8 cellular contexts compared by ENCODE assay signal in genomic region chr11:130145975-130146776, GRCh38. TPM values are rescaled to one million over a fixed set of nuclear protein-coding genes. Genes with fewer than 3 reads are reported as not detected.
DNase-seq lines count a peak whose midpoint lies in the region; ATAC-seq and FAIRE-seq lines count a peak whose summit lies in the region.

No MANE protein-coding gene starts in this region.

- H3K27me3 ChIP-seq in MG63 (no peaks in the 10 kb centered on the region), mucosa of stomach (ENCODE audit: control insufficient read depth, insufficient read depth, low read length) (no peaks in the 10 kb centered on the region)

- H3K9me3 ChIP-seq in MG63 (no peaks in the 10 kb centered on the region), mucosa of stomach (ENCODE audit: control insufficient read depth, low read length) (no peaks in the 10 kb centered on the region)

- peak overlapping the region; percentile 67 to 91 for H3K27ac Mint-ChIP-seq in effector memory CD8-positive, alpha-beta T cell

- peak; percentile 66 for ATAC-seq in effector memory CD8-positive, alpha-beta T cell (replicated peaks)
- ATAC-seq in HG02763 (IDR thresholded peaks at IDR 0.05; ENCODE audit: unreplicated experiment) (no peak), GM21515 (IDR thresholded peaks at IDR 0.05; ENCODE audit: unreplicated experiment) (no peak), GM18520 (IDR thresholded peaks at IDR 0.05; ENCODE audit: unreplicated experiment) (no peak)

- peaks cover 0 to 3% of the 10 kb centered on the region in 2 donors for H3K27me3 Mint-ChIP-seq in effector memory CD8-positive, alpha-beta T cell

- H3K4me3 ChIP-seq in MG63 (no peak overlapping the region), mucosa of stomach (ENCODE audit: low read length) (no peak overlapping the region)

- H3K4me3 Mint-ChIP-seq in effector memory CD8-positive, alpha-beta T cell: peak overlapping the region in 1 of 2 donors; percentile 55

- peaks cover 12% of the 10 kb centered on the region for H3K36me3 Mint-ChIP-seq in effector memory CD8-positive, alpha-beta T cell (ENCODE audit: insufficient read depth)

- peaks cover 39% of the 10 kb centered on the region for H3K4me1 ChIP-seq in mucosa of stomach (ENCODE audit: control insufficient read depth, insufficient read depth, low read length)

- no peak for FAIRE-seq in GM19239 (lab: Jason Lieb, UNC)

- H3K4me1 Mint-ChIP-seq in effector memory CD8-positive, alpha-beta T cell (ENCODE audit: low read depth in 2 of 2): peaks cover 6 to 12% of the 10 kb centered on the region in 2 donors

- H3K9ac ChIP-seq in mucosa of stomach (ENCODE audit: low read length): peak overlapping the region; percentile 22

- no peaks in the 10 kb centered on the region for H3K9me3 Mint-ChIP-seq in effector memory CD8-positive, alpha-beta T cell

- DNase-seq in DMS53 (lab: John Stamatoyannopoulos, UW) (peak; percentile 98), MG63 (peak; percentile 17), GM19239 (ENCODE audit: insufficient read length, low spot score) (no peak)
- peak in 2 of 3 experiments; percentile 9 to 14 for DNase-seq in effector memory CD8-positive, alpha-beta T cell

- H3K36me3 ChIP-seq in MG63: peaks cover 81% of the 10 kb centered on the region
- no peaks in the 10 kb centered on the region for H3K36me3 ChIP-seq in mucosa of stomach (ENCODE audit: control insufficient read depth, insufficient read depth, low read length)

RNA-seq across cellular contexts. Expression of gene ST14, which starts 13.4 kb away (rescaled TPM):
- total RNA-seq in MG63 (2014; rRNA removed; shearing (Covaris generic); ENCODE audit: low replicate concordance): not detected in 2 replicates
